In genomic region chr20:35147575-35148071, GRCh38 we compare ENCODE assay signal across 1 cellular context.
A peak's percentile ranks its signal among the peaks of the same experiment; 100 is the strongest.
TF ChIP-seq lines count a peak whose summit lies in the region.
"Not testable (repeated sequence)": the region's sequence is repeated elsewhere in the genome, so short reads cannot be mapped to it uniquely, and the experiment has no call there.

No MANE protein-coding gene starts in this region.

TF ChIP-seq in HepG2, 621 proteins besides CTCF, POLR2A, EP300 and RAD21 (continued from another document):
- TF ChIP-seq ZNF646 (CRISPR knock-in tag; IDR thresholded peaks at IDR 0.05) (0 out of 2 replicates have a peak, but pooled peaks have one; percentile 12), MLX (CRISPR knock-in tag; IDR thresholded peaks at IDR 0.05) (peak; percentile 21; the same call in 1 of the 2 replicates), ZNF878 (CRISPR knock-in tag; IDR thresholded peaks at IDR 0.05) (peak; percentile 75; the same call in 1 of the 2 replicates), ZBTB3 (CRISPR knock-in tag; IDR thresholded peaks at IDR 0.05; ENCODE audit: borderline replicate concordance, low read depth) (peak; percentile 27; the same call in 1 of the 2 replicates), ZNF124 (CRISPR knock-in tag; IDR thresholded peaks at IDR 0.05) (peak; percentile 90; the same call in 1 of the 2 replicates), ZNF543 (CRISPR knock-in tag; IDR thresholded peaks at IDR 0.05) (0 out of 2 replicates have a peak, but pooled peaks have one; percentile 4), CREB1 (CRISPR knock-in tag; IDR thresholded peaks at IDR 0.05) (peak; percentile 49; the same call in 1 of the 2 replicates), PRDM10 (CRISPR knock-in tag; IDR thresholded peaks at IDR 0.05; ENCODE audit: low read depth) (peak; percentile 1; the same call in 1 of the 2 replicates), ZBTB7B (CRISPR knock-in tag; IDR thresholded peaks at IDR 0.05) (0 out of 2 replicates have a peak, but pooled peaks have one; percentile 44), YEATS2 (CRISPR knock-in tag; IDR thresholded peaks at IDR 0.05; ENCODE audit: borderline replicate concordance) (peak; percentile 11; the same call in 1 of the 2 replicates), ZBTB10 (CRISPR knock-in tag; IDR thresholded peaks at IDR 0.05; ENCODE audit: borderline replicate concordance) (0 out of 2 replicates have a peak, but pooled peaks have one; percentile 17)
- not testable (repeated sequence) for TF ChIP-seq CREB1 (IDR thresholded peaks at IDR 0.05)
TF ChIP-seq in HepG2: peak in this region for 47; not testable (repeated sequence) for 574.
